Comparison of ENCODE assay signal across 7 cellular contexts in genomic region chr20:9476637-9477036, GRCh38. TPM values are rescaled to one million over a fixed set of nuclear protein-coding genes. Genes with fewer than 3 reads are reported as not detected.
"Had no signal": no experiment of that assay in that cellular context is flagged by ENCODE, and none has a peak within 500 bp of the region (broad histone marks: within the 10 kb centered on the region; RNA-seq: fewer than 3 reads in every experiment).

No MANE protein-coding gene starts in this region.

- H3K4me3 ChIP-seq: GM23338 had no signal

- DNase-seq: H9, HCEC 1CT had no signal

- H2AFZ ChIP-seq: GM23338 had no signal

- FAIRE-seq: H1, H54, HTR-8/SVneo had no signal

- H3K4me2 ChIP-seq: GM23338 had no signal

- ATAC-seq: GM23338 had no signal

RNA-seq across cellular contexts. Expression of gene LAMP5, which starts 37.8 kb away (rescaled TPM):
- total RNA-seq: HT-29 had no signal
